Comparison of ENCODE assay signal across 10 cellular contexts in the genomic region with DNA sequence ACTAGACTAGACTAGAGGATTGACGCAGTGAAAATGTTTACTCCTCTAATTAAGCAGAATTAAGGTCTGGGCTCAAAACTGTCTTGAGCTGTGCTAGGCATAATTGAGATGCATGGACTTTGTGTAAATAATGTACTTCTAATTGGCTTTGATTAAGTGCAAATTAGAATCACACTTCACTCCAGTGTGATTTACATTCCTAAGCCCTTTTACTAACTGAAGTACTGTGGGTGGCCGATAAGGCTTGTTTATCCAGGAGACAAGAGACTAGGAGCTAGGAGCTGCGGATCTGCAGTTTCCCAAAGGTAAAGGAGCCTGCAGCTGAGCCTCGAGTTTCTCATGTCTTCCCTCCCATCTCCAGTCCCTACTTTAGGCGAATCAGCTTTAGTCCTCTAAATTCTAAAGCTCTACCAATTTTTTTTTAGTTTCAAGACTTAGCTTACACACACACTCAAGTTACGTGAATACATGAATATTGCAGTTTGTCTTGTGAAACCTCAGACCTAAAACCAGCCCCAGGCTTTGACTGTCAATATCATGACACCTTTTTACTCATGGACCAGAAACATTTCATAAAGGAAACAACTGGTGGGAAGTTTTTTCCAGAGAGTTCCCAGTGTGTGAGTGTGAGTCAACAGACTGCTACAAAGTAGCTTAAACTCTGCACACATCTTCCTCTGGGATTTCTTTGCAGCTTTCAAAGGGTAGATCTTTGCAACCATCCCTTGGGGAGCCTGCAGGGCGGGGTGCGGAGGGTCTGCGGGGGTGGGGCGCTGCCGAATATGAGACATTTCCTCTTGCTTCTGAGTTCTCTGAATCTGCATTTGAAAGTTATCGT.
DNase-seq lines count a peak whose midpoint lies in the region; ATAC-seq, FAIRE-seq and TF ChIP-seq lines count a peak whose summit lies in the region.
"Had no signal": no experiment of that assay in that cellular context is flagged by ENCODE, and none has a peak within 500 bp of the region (broad histone marks: within the 10 kb centered on the region; RNA-seq: fewer than 3 reads in every experiment).

No MANE protein-coding gene starts in this region.

- TF ChIP-seq CTCF in D721Med (IDR thresholded peaks at IDR 0.05; ENCODE audit: insufficient read depth, missing control alignments) (no peak), epithelial cell of esophagus (IDR thresholded peaks at IDR 0.05; ENCODE audit: insufficient read depth, low read depth, low read length, missing control alignments) (no peak)
- no peak for TF ChIP-seq CTCF in CD4-positive, alpha-beta T cell (IDR thresholded peaks at IDR 0.05)

- no peak overlapping the region for H3K9ac ChIP-seq in HUES48 (ENCODE audit: low read depth, low read length)

- peaks cover 26% of the 10 kb centered on the region for H3K4me1 ChIP-seq in HUES48 (ENCODE audit: control insufficient read depth, insufficient read depth, low read length)
- H3K4me1 ChIP-seq: colonic mucosa had no signal

- peak; percentile 29 for DNase-seq in D721Med (ENCODE audit: insufficient read length, low spot score)
- peak; percentile 86 for DNase-seq in epithelial cell of esophagus (ENCODE audit: low read depth)
- peak; percentile 40 for DNase-seq in myocyte (ENCODE audit: low read depth)
- no peak for DNase-seq in CD4-positive, alpha-beta T cell
- DNase-seq in 8988T, result no peak
- DNase-seq: colonic mucosa had no signal

- ATAC-seq in GM18868 (IDR thresholded peaks at IDR 0.05; ENCODE audit: unreplicated experiment) (no peak), GM19397 (IDR thresholded peaks at IDR 0.05; ENCODE audit: unreplicated experiment) (no peak)
- no peak for ATAC-seq in CD4-positive, alpha-beta T cell (ENCODE audit: poor library complexity)

- no peaks in the 10 kb centered on the region for H3K9me3 Mint-ChIP-seq in CD4-positive, alpha-beta T cell

- POLR2A ChIA-PET in CD4-positive, alpha-beta T cell (lab: Charles Lee), result no interaction called here

- H3K27ac ChIP-seq in HUES48 (ENCODE audit: low read depth, low read length), result peak overlapping the region; percentile 48
- H3K27ac ChIP-seq in CD4-positive, alpha-beta T cell (ENCODE audit: low read depth, low read length), result no peak overlapping the region
- H3K27ac ChIP-seq: colonic mucosa had no signal

- FAIRE-seq in D721Med (lab: Jason Lieb, UNC), result no peak
- FAIRE-seq: G401.6 had no signal

- H3K36me3 Mint-ChIP-seq in CD4-positive, alpha-beta T cell (ENCODE audit: low read depth), result no peaks in the 10 kb centered on the region

- H3K4me1 Mint-ChIP-seq in CD4-positive, alpha-beta T cell (ENCODE audit: low read depth), result no peaks in the 10 kb centered on the region

- intact Hi-C loops in CD4-positive, alpha-beta T cell (cut with DNase I, micrococcal nuclease), result no loop called here

- peaks cover 5% of the 10 kb centered on the region; the same call in 1 of the 2 replicates for H3K27me3 ChIP-seq in HUES48 (ENCODE audit: control insufficient read depth, insufficient read depth, low read length)
- no peaks in the 10 kb centered on the region for H3K27me3 ChIP-seq in CD4-positive, alpha-beta T cell (ENCODE audit: control insufficient read depth, insufficient read depth, low read length)
- H3K27me3 ChIP-seq: colonic mucosa had no signal

- H3K4me3 Mint-ChIP-seq in CD4-positive, alpha-beta T cell, result no peak overlapping the region

- no peaks in the 10 kb centered on the region for H3K27me3 Mint-ChIP-seq in CD4-positive, alpha-beta T cell

- H3K4me3 ChIP-seq in HUES48 (ENCODE audit: low read depth, low read length) (no peak overlapping the region), epithelial cell of esophagus (ENCODE audit: low read length) (no peak overlapping the region)
- H3K4me3 ChIP-seq: colonic mucosa had no signal

- no peaks in the 10 kb centered on the region for H3K36me3 ChIP-seq in HUES48 (ENCODE audit: control insufficient read depth, insufficient read depth, low read length)
- H3K36me3 ChIP-seq: colonic mucosa had no signal

- H3K9me3 ChIP-seq in HUES48 (ENCODE audit: control insufficient read depth, insufficient read depth, low read length), result no peaks in the 10 kb centered on the region
- H3K9me3 ChIP-seq in CD4-positive, alpha-beta T cell (ENCODE audit: control insufficient read depth, low read length), result no peaks in the 10 kb centered on the region
- H3K9me3 ChIP-seq: colonic mucosa had no signal

- CTCF ChIA-PET in CD4-positive, alpha-beta T cell (lab: Charles Lee), result no interaction called here

- no peak overlapping the region for H3K27ac Mint-ChIP-seq in CD4-positive, alpha-beta T cell

Comparison
In these comparisons a context has a peak if more than half of its experiments do, and no peak if none do; other contexts are left out.
1. DNase-seq: peak in D721Med (single experiment), epithelial cell of esophagus (single experiment) and myocyte (single experiment); none in CD4-positive, alpha-beta T cell (0 of 10) and 8988T (single experiment).